Comparison of ENCODE assay signal across 8 cellular contexts in genomic region chr21:10428981-10429534, GRCh38.
DNase-seq lines count a peak whose midpoint lies in the region; ATAC-seq, FAIRE-seq and TF ChIP-seq lines count a peak whose summit lies in the region.
"Not testable (repeated sequence)": the region's sequence is repeated elsewhere in the genome, so short reads cannot be mapped to it uniquely, and the experiment has no call there.

No MANE protein-coding gene starts in this region.

- H4K8ac ChIP-seq in H1 (ENCODE audit: extremely low read depth, insufficient read depth, low read length); mesendoderm (ENCODE audit: low read depth, low read length): not testable (repeated sequence)

- 50% methylated on average over 1 of the region's 1 CpG; no CpG with 5 or more reads in 1 of the 2 experiments for whole genome bisulfite sequencing in H1 (ENCODE audit: extremely low coverage in 1 of 2, insufficient coverage in 1 of 2, insufficient read length in 1 of 2, insufficient replicate concordance in 2 of 2, low coverage in 1 of 2, low lambda C conversion rate in 2 of 2, missing lambda C conversion rate in 1 of 2), 2 experiments
- WGBS in mesendoderm (ENCODE audit: extremely low coverage, insufficient coverage, low lambda C conversion rate), result no CpG with 5 or more reads among the region's 1 CpG

- not testable (repeated sequence) for H3K36me3 ChIP-seq in HUES48 (ENCODE audit: control insufficient read depth, insufficient read depth, low read length); H1 (ENCODE audit: control insufficient read depth in 2 of 4, insufficient read depth in 4 of 4, low read length in 3 of 4); mesendoderm (ENCODE audit: control insufficient read depth, insufficient read depth, low read length)

- not testable (repeated sequence) for H4K5ac ChIP-seq in H1 (ENCODE audit: insufficient read length, low read depth, low read length); mesendoderm (ENCODE audit: low read length)

- H3K4me1 ChIP-seq in HUES48 (ENCODE audit: control insufficient read depth, insufficient read depth, low read length); H1 (replicated peaks in 1 of 4; ENCODE audit: control insufficient read depth in 3 of 4, insufficient read depth in 4 of 4, low read length in 3 of 4); mesendoderm (ENCODE audit: control insufficient read depth, low read depth, low read length): not testable (repeated sequence)

- not testable (repeated sequence) for TF ChIP-seq RAD21 in H1 (IDR thresholded peaks at IDR 0.05 in 1 of 2, conservative IDR thresholded peaks at IDR 0.05 in 1 of 2; ENCODE audit: low read depth in 2 of 2, low read length in 2 of 2)

- H4K91ac ChIP-seq in H1 (replicated peaks; ENCODE audit: insufficient read length, low read length), result not testable (repeated sequence)

- H2BK120ac ChIP-seq in H1 (replicated peaks; ENCODE audit: low read depth, low read length); mesendoderm (ENCODE audit: low read depth, low read length): not testable (repeated sequence)

- H2BK20ac ChIP-seq in H1 (ENCODE audit: low read length), result not testable (repeated sequence)

- not testable (repeated sequence) for TF ChIP-seq CTCF in GM10248 (IDR thresholded peaks at IDR 0.05; ENCODE audit: control extremely low read depth, extremely low read depth, low read depth, missing control alignments); H1 (IDR thresholded peaks at IDR 0.05; ENCODE audit: control extremely low read depth in 1 of 3, insufficient read depth in 1 of 3, low read depth in 1 of 3, low read length in 3 of 3)

- not testable (repeated sequence) for TF ChIP-seq EP300 in H1 (IDR thresholded peaks at IDR 0.05; ENCODE audit: borderline replicate concordance in 1 of 2, low read depth in 2 of 2, low read length in 2 of 2)

- peak; percentile 12 for DNase-seq in AG08395 (ENCODE audit: low spot score)
- DNase-seq in GM10248 (ENCODE audit: extremely low spot score), result peak; percentile 18
- not testable (repeated sequence) for DNase-seq in H1 (ENCODE audit: low read depth in 1 of 2, low spot score in 2 of 2); mesendoderm
- DNase-seq in iPS-NIHi11 (ENCODE audit: low spot score), result peak; percentile 8
- peak; percentile 42 for DNase-seq in ureter (ENCODE audit: low spot score)

- not testable (repeated sequence) for H3K56ac ChIP-seq in H1 (replicated peaks; ENCODE audit: insufficient read length, low read depth, low read length); mesendoderm (ENCODE audit: low read length)

- FAIRE-seq in H1 (lab: Jason Lieb, UNC), result not testable (repeated sequence)

- CTCF ChIA-PET in GM10248 (lab: Yijun Ruan, JAX), result interaction anchor here (3.0 kb wide), 1 partner anchor 11 kb away, joined by 17 read pairs; no protein-coding TSS in a partner anchor
- CTCF ChIA-PET in H1 (lab: Charles Lee; ENCODE audit: partially characterized antibody), result interaction anchor here (0.6 kb wide), 1 partner anchor 17 kb away, joined by 3 read pairs; no protein-coding TSS in a partner anchor

- H2BK12ac ChIP-seq in H1 (ENCODE audit: low read depth, low read length), result not testable (repeated sequence)

- H4K20me1 ChIP-seq in H1 (replicated peaks in 1 of 2; ENCODE audit: control insufficient read depth in 1 of 2, insufficient read depth in 2 of 2, low read length in 2 of 2), result not testable (repeated sequence)

- H3K4me3 ChIP-seq in HUES48 (ENCODE audit: low read depth, low read length) (peak overlapping the region; percentile 0; the same call in 1 of the 2 replicates), mesendoderm (ENCODE audit: low read length) (peak overlapping the region; percentile 0)
- not testable (repeated sequence) for H3K4me3 ChIP-seq in H1 (ENCODE audit: extremely low read depth in 1 of 4, insufficient read depth in 2 of 4, low read depth in 3 of 4, low read length in 4 of 4)

- not testable (repeated sequence) for H3K23ac ChIP-seq in H1 (ENCODE audit: insufficient read length); mesendoderm (ENCODE audit: low read length)

- not testable (repeated sequence) for H3K79me2 ChIP-seq in H1 (ENCODE audit: control insufficient read depth in 1 of 2, insufficient read depth in 2 of 2, low read length in 2 of 2); mesendoderm (ENCODE audit: control insufficient read depth, insufficient read depth, low read length)

- not testable (repeated sequence) for H2AK5ac ChIP-seq in H1 (ENCODE audit: low read depth, low read length); mesendoderm (ENCODE audit: low read length)

- not testable (repeated sequence) for H3K4me2 ChIP-seq in H1 (ENCODE audit: insufficient read depth in 1 of 2, low read depth in 2 of 2, low read length in 2 of 2); mesendoderm (ENCODE audit: low read length)

- H2BK5ac ChIP-seq in H1 (ENCODE audit: low read depth, low read length); mesendoderm (ENCODE audit: low read length): not testable (repeated sequence)

- H3K79me1 ChIP-seq in H1 (ENCODE audit: low read depth, low read length); mesendoderm (ENCODE audit: low read length): not testable (repeated sequence)

- H3K14ac ChIP-seq in H1 (ENCODE audit: insufficient read length), result not testable (repeated sequence)

- peak; percentile 4 to 7 for ATAC-seq in activated CD4-positive, CD25-positive, alpha-beta regulatory T cell treated with anti-CD3 and anti-CD28 coated beads, Interleukin-2, amount 50 U/mL, for 24 hours

- not testable (repeated sequence) for H3K18ac ChIP-seq in H1 (ENCODE audit: extremely low read depth, low read length); mesendoderm (ENCODE audit: low read length)

- not testable (repeated sequence) for H2AFZ ChIP-seq in H1 (ENCODE audit: low read length)

- H3K4ac ChIP-seq in H1 (replicated peaks; ENCODE audit: insufficient read length, low read depth, low read length); mesendoderm (ENCODE audit: low read depth, low read length): not testable (repeated sequence)

- not testable (repeated sequence) for H3K23me2 ChIP-seq in H1 (ENCODE audit: low read depth, low read length)

- H3K9ac ChIP-seq in HUES48 (ENCODE audit: low read depth, low read length); H1 (replicated peaks in 1 of 4; ENCODE audit: extremely low read depth in 1 of 4, low read depth in 3 of 4, low read length in 3 of 4); mesendoderm (ENCODE audit: low read length): not testable (repeated sequence)

- not testable (repeated sequence) for H3K27ac ChIP-seq in HUES48 (ENCODE audit: low read depth, low read length); H1 (ENCODE audit: low read depth, low read length); mesendoderm (ENCODE audit: low read depth, low read length)

- H3K27me3 ChIP-seq in HUES48 (ENCODE audit: control insufficient read depth, insufficient read depth, low read length); H1 (replicated peaks in 1 of 4; ENCODE audit: control insufficient read depth in 3 of 4, extremely low read depth in 1 of 4, insufficient read depth in 3 of 4, low read length in 3 of 4); mesendoderm (ENCODE audit: insufficient read depth, low read length, poor library complexity): not testable (repeated sequence)

- POLR2A ChIA-PET in GM10248 (lab: Yijun Ruan, JAX); H1 (lab: Charles Lee; ENCODE audit: partially characterized antibody): not testable (repeated sequence)

- TF ChIP-seq POLR2A in H1 (IDR thresholded peaks at IDR 0.05; ENCODE audit: control extremely low read depth in 1 of 2, low read depth in 2 of 2, low read length in 2 of 2), result not testable (repeated sequence)

- H3K9me3 ChIP-seq in HUES48 (ENCODE audit: control insufficient read depth, insufficient read depth, low read length) (peaks cover 91% of the 10 kb centered on the region), H1 (ENCODE audit: insufficient read depth in 2 of 2, low read depth in 1 of 2, low read length in 1 of 2) (peaks cover 78 to 79% of the 10 kb centered on the region in 2 experiments)

- H2BK15ac ChIP-seq in H1 (ENCODE audit: low read length); mesendoderm (replicated peaks; ENCODE audit: low read depth): not testable (repeated sequence)

TF ChIP-seq in H1, 55 proteins besides CTCF, POLR2A, EP300 and RAD21:
- TF ChIP-seq CBX5 (IDR thresholded peaks at IDR 0.05; ENCODE audit: low read depth, low read length), result peak; percentile 80; the same call in 1 of the 2 replicates
